In the genomic region with DNA sequence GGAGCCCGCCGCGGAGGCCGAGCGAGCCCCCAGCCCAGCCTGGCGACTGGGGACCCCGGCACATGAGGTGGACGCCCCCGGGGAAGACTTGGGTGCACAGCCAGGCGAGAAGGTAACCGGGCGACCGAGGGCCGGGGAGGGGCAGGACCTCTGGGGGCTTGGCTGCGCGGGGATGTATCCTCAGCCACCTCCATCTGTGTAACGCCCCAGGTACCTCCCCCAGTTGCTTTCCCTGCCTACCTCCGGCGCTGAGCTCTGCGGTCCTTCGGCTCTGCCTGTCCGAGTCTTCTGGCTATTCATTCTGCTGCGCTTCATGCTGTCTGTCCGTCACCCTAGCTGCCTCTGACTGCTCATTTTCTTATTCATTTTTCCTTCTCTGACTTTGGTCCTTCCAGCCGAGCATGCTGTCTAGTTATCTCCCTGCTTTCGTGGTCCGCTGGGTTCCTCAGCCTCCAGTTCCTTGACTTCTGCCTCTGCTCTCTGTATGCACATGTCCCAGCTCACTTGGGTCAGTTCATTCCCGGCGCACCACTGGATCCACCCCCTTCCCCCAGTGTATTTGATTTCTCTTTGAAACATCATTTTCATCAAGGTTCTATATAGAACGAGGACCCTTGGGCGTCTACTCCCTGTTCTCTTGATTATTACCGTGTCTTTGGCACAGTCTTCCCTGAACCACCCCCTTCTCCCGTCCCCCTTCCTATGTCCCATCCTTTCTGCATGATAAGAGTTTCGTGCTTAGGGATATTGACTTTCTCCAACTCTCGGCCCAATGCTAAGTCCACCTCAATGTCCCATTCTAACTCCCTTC, we compare ENCODE assay signal across 8 cellular contexts. TPM values are rescaled to one million over a fixed set of nuclear protein-coding genes. Genes with fewer than 3 reads are reported as not detected.
DNase-seq lines count a peak whose midpoint lies in the region; ATAC-seq lines count a peak whose summit lies in the region.

No MANE protein-coding gene starts in this region.

- H3K9ac ChIP-seq in endocrine pancreas (ENCODE audit: control insufficient read depth, insufficient read depth, low read length), result peak overlapping the region; percentile 93

- peaks cover 12% of the 10 kb centered on the region for H3K4me1 ChIP-seq in endocrine pancreas (ENCODE audit: control insufficient read depth, insufficient read depth, low read length)

- H3K9me3 ChIP-seq in endocrine pancreas (ENCODE audit: control insufficient read depth, low read length), result no peaks in the 10 kb centered on the region

- H3K27me3 ChIP-seq in endocrine pancreas (ENCODE audit: control insufficient read depth, insufficient read depth, low read length), result no peaks in the 10 kb centered on the region

- peak overlapping the region; percentile 90 for H3K4me3 ChIP-seq in endocrine pancreas (ENCODE audit: control insufficient read depth, insufficient read depth, low read length)

- peak; percentile 2 for DNase-seq in NK-92 treated with Interleukin-12 subunit alpha and Interleukin-12 subunit beta, amount 100 ng/mL, for 24 hours (lab: John Stamatoyannopoulos, UW)
- no peak for DNase-seq in NK-92 (lab: John Stamatoyannopoulos, UW; ENCODE audit: unreplicated experiment)
- DNase-seq in NCI-H460 (ENCODE audit: extremely low read depth, low read depth), result peak; percentile 2
- DNase-seq in activated CD8-positive, alpha-beta memory T cell treated with anti-CD3 and anti-CD28 coated beads for 1 hour (ENCODE audit: extremely low read depth in 1 of 2, low read depth in 1 of 2), result peak; percentile 14 to 37
- peak; percentile 58 for DNase-seq in midbrain (lab: John Stamatoyannopoulos, UW)
- peak; percentile 21 to 36 for DNase-seq in stimulated activated CD8-positive, alpha-beta memory T cell treated with anti-CD3 and anti-CD28 coated beads, Interleukin-15, amount 100 ng/mL, for 48 hours (ENCODE audit: low read depth in 2 of 2)

- no peaks in the 10 kb centered on the region for H3K36me3 ChIP-seq in endocrine pancreas (ENCODE audit: control insufficient read depth, insufficient read depth, low read length)

- peak; percentile 58 for ATAC-seq in HG02973 (IDR thresholded peaks at IDR 0.05; ENCODE audit: unreplicated experiment)

RNA-seq across cellular contexts. Expression of a gene that starts 0.6 kb away (rescaled TPM):
- total RNA-seq in NCI-H460 (2014; rRNA removed; shearing (Covaris generic)), result 12.0 and 14.2 TPM in 2 replicates
- polyA plus RNA-seq in NCI-H460 (2014; cell fraction: nucleus; rRNA removed), result 35.5 and 47.6 TPM in 2 replicates

RNA-seq across cellular contexts. Expression of a gene that starts 34.5 kb away (rescaled TPM):
- total RNA-seq in NCI-H460 (2014; rRNA removed; shearing (Covaris generic)), result 87.7 and 89.6 TPM in 2 replicates
- 99.7 and 104 TPM in 2 replicates for polyA plus RNA-seq in NCI-H460 (2014; cell fraction: nucleus; rRNA removed)
